Comparison of ENCODE assay signal across 9 cellular contexts in genomic region chr4:184313710-184314659, GRCh38.
DNase-seq lines count a peak whose midpoint lies in the region; ATAC-seq and TF ChIP-seq lines count a peak whose summit lies in the region.
"Had no signal": no experiment of that assay in that cellular context is flagged by ENCODE, and none has a peak within 500 bp of the region (broad histone marks: within the 10 kb centered on the region; RNA-seq: fewer than 3 reads in every experiment).

No MANE protein-coding gene starts in this region.

- no peaks in the 10 kb centered on the region for H3K9me3 Mint-ChIP-seq in T-helper 2 cell treated with Interferon-gamma antibody and Interleukin-4, amounts not matched to agents 5 μg/mL and 100 μg/mL, for 36 hours

- H3K36me3 Mint-ChIP-seq in T-helper 2 cell treated with Interferon-gamma antibody and Interleukin-4, amounts not matched to agents 5 μg/mL and 100 μg/mL, for 36 hours (ENCODE audit: low read depth) = no peaks in the 10 kb centered on the region

- H3K4me3 Mint-ChIP-seq in T-helper 2 cell treated with Interferon-gamma antibody and Interleukin-4, amounts not matched to agents 5 μg/mL and 100 μg/mL, for 36 hours = peak overlapping the region; percentile 33

- peak; percentile 83 for ATAC-seq in HG02610 (IDR thresholded peaks at IDR 0.05; ENCODE audit: unreplicated experiment)

- H3K27me3 Mint-ChIP-seq in T-helper 2 cell treated with Interferon-gamma antibody and Interleukin-4, amounts not matched to agents 5 μg/mL and 100 μg/mL, for 36 hours (ENCODE audit: low read depth) = no peaks in the 10 kb centered on the region

- no peak for TF ChIP-seq CTCF in neutrophil (IDR thresholded peaks at IDR 0.05)

- H3K36me3 ChIP-seq in neutrophil = no peaks in the 10 kb centered on the region

- peaks cover 60% of the 10 kb centered on the region for H3K4me1 Mint-ChIP-seq in T-helper 2 cell treated with Interferon-gamma antibody and Interleukin-4, amounts not matched to agents 5 μg/mL and 100 μg/mL, for 36 hours (ENCODE audit: low read depth)

- peak overlapping the region; percentile 39 for H3K27ac Mint-ChIP-seq in T-helper 2 cell treated with Interferon-gamma antibody and Interleukin-4, amounts not matched to agents 5 μg/mL and 100 μg/mL, for 36 hours

- peak; percentile 3 for DNase-seq in T-helper 2 cell treated with Interferon-gamma antibody and Interleukin-4, amounts not matched to agents 5 μg/mL and 100 μg/mL, for 36 hours (ENCODE audit: low spot score)
- DNase-seq in T-helper 2 cell = no peak
- DNase-seq in NOMO-1 (lab: John Stamatoyannopoulos, UW; ENCODE audit: unreplicated experiment in 2 of 2) = peak; percentile 44 to 88
- DNase-seq in activated naive CD4-positive, alpha-beta T cell treated with anti-CD3 and anti-CD28 coated beads, Interleukin-2, amount 50 U/mL, for 16 hours = no peak
- no peak for DNase-seq in cerebellum (ENCODE audit: low spot score)
- no peak for DNase-seq in DMS79 (lab: John Stamatoyannopoulos, UW)
- DNase-seq: NCI-H187 treated with DMSO at 0.1 percent for 48 hours had no signal

- no peaks in the 10 kb centered on the region for H3K9me3 ChIP-seq in neutrophil

- no peaks in the 10 kb centered on the region for H3K27me3 ChIP-seq in neutrophil

- H3K4me1 ChIP-seq in neutrophil (ENCODE audit: control insufficient read depth in 1 of 2, insufficient read depth in 1 of 2, low read depth in 1 of 2, low read length in 1 of 2) = peaks cover 60 to 62% of the 10 kb centered on the region in 2 experiments

- H3K27ac ChIP-seq in neutrophil = peak overlapping the region; percentile 84

- H3K4me3 ChIP-seq in neutrophil (ENCODE audit: low read depth in 1 of 2, low read length in 1 of 2) = peak overlapping the region in 1 of 2 experiments; percentile 8

Comparison
In these comparisons a context has a peak if more than half of its experiments do, and no peak if none do; other contexts are left out.
1. DNase-seq: peak in T-helper 2 cell treated with Interferon-gamma antibody and Interleukin-4, amounts not matched to agents 5 μg/mL and 100 μg/mL, for 36 hours (single experiment) and NOMO-1 (2 of 2); none in T-helper 2 cell (0 of 5), activated naive CD4-positive, alpha-beta T cell treated with anti-CD3 and anti-CD28 coated beads, Interleukin-2, amount 50 U/mL, for 16 hours (single experiment), cerebellum (single experiment) and DMS79 (single experiment).